19 cellular contexts compared by ENCODE assay signal in genomic region chr1:28792644-28793121, GRCh38. TPM values are rescaled to one million over a fixed set of nuclear protein-coding genes. Genes with fewer than 3 reads are reported as not detected.
DNase-seq lines count a peak whose midpoint lies in the region; ATAC-seq and TF ChIP-seq lines count a peak whose summit lies in the region.
"Had no signal": no experiment of that assay in that cellular context is flagged by ENCODE, and none has a peak within 500 bp of the region (broad histone marks: within the 10 kb centered on the region; RNA-seq: fewer than 3 reads in every experiment).

No MANE protein-coding gene starts in this region.

- no peak for TF ChIP-seq CTCF in HEK293 (tag by site-specific recombination; IDR thresholded peaks at IDR 0.05)
- TF ChIP-seq CTCF in PC-3 (conservative IDR thresholded peaks at IDR 0.05; ENCODE audit: low read depth, low read length): peak; percentile 30; the same call in 1 of the 2 replicates

- BruUV-seq in PC-3 (replicated peaks; lab: Mats Ljungman, UMichigan): no TSS peak

- H2BK15ac ChIP-seq in mesendoderm (replicated peaks; ENCODE audit: low read depth): no peak overlapping the region

- no peak overlapping the region for H3K4me2 ChIP-seq in PC-3 (ENCODE audit: low read length)
- H3K4me2 ChIP-seq in mesendoderm (ENCODE audit: low read length): no peak overlapping the region

- H2AK5ac ChIP-seq in mesendoderm (ENCODE audit: low read length): no peak overlapping the region

- H3K36me3 ChIP-seq in HEK293 (ENCODE audit: control insufficient read depth in 2 of 2, insufficient read depth in 1 of 2, low read length in 2 of 2) (no peaks in the 10 kb centered on the region), PC-3 (ENCODE audit: low read depth, low read length) (no peaks in the 10 kb centered on the region), mesendoderm (ENCODE audit: control insufficient read depth, insufficient read depth, low read length) (no peaks in the 10 kb centered on the region)
- H3K36me3 ChIP-seq: pancreas, tibial artery, WERI-Rb-1 had no signal

- no peaks in the 10 kb centered on the region for H3K79me1 ChIP-seq in mesendoderm (ENCODE audit: low read length)

- intact Hi-C loops in PC-3 (cut with micrococcal nuclease): no loop called here

- H3K27me3 ChIP-seq in PC-3 (ENCODE audit: low read length) (no peaks in the 10 kb centered on the region), mesendoderm (ENCODE audit: insufficient read depth, low read length, poor library complexity) (no peaks in the 10 kb centered on the region)
- H3K27me3 ChIP-seq: pancreas had no signal

- no peak overlapping the region for H2BK120ac ChIP-seq in mesendoderm (ENCODE audit: low read depth, low read length)

- no peak overlapping the region for H3K4ac ChIP-seq in mesendoderm (ENCODE audit: low read depth, low read length)

- H3K27ac ChIP-seq in HEK293 (ENCODE audit: extremely low read depth, low read depth, low read length) (no peak overlapping the region), PC-3 (ENCODE audit: low read length) (no peak overlapping the region), mesendoderm (ENCODE audit: low read depth, low read length) (no peak overlapping the region)
- H3K27ac ChIP-seq: pancreas, tibial artery, WERI-Rb-1 had no signal

- no peaks in the 10 kb centered on the region for H3K9me2 ChIP-seq in PC-3 (replicated peaks; ENCODE audit: low read length)

- POLR2A ChIA-PET in HEK293 (lab: Yijun Ruan, JAX) (interaction anchor here (0.5 kb wide), 1 partner anchor 144 kb away, joined by 3 read pairs; the partner anchor contains the start of gene RNU11), PC-3 (lab: Charles Lee; ENCODE audit: unreplicated experiment) (interaction anchor here (0.7 kb wide), 1 partner anchor 56 kb away, joined by 26 read pairs; the partner anchor contains the start of gene YTHDF2)

- no peaks in the 10 kb centered on the region for H3K79me2 ChIP-seq in PC-3 (ENCODE audit: low read length)
- H3K79me2 ChIP-seq in mesendoderm (ENCODE audit: control insufficient read depth, insufficient read depth, low read length): no peaks in the 10 kb centered on the region

- no peaks in the 10 kb centered on the region for H3F3A ChIP-seq in PC-3 (ENCODE audit: low read length, unreplicated experiment)

- no peak overlapping the region for H3K4me3 ChIP-seq in HEK293 (ENCODE audit: low read depth, low read length)
- no peak overlapping the region for H3K4me3 ChIP-seq in PC-3 (ENCODE audit: low read length)
- H3K4me3 ChIP-seq in mesendoderm (ENCODE audit: low read length): no peak overlapping the region
- H3K4me3 ChIP-seq: pancreas, tibial artery had no signal

- H2BK5ac ChIP-seq in mesendoderm (ENCODE audit: low read length): no peak overlapping the region

- WGBS in mesendoderm (ENCODE audit: extremely low coverage, insufficient coverage, low lambda C conversion rate): no CpG with 5 or more reads among the region's 1 CpG

- no peaks in the 10 kb centered on the region for H4K20me1 ChIP-seq in PC-3 (ENCODE audit: low read length)

- H3K9me3 ChIP-seq in HEK293 (ENCODE audit: control insufficient read depth, insufficient read depth, low read depth, low read length): no peaks in the 10 kb centered on the region
- H3K9me3 ChIP-seq in PC-3 (ENCODE audit: low read length): no peaks in the 10 kb centered on the region
- H3K9me3 ChIP-seq: pancreas, tibial artery had no signal

- CTCF ChIA-PET in HEK293 (lab: Yijun Ruan, JAX) (interaction anchor here (0.7 to 2.2 kb wide), 6 partner anchors 8 to 414 kb away, joined by 3 to 10 read pairs (median 6); no protein-coding TSS in a partner anchor), PC-3 (lab: Charles Lee) (no interaction called here)

- no peak overlapping the region for H4K8ac ChIP-seq in mesendoderm (ENCODE audit: low read depth, low read length)

- no peak overlapping the region for H3K56ac ChIP-seq in mesendoderm (ENCODE audit: low read length)

- no peak overlapping the region for H2AFZ ChIP-seq in PC-3 (ENCODE audit: low read length)

- H3K4me1 ChIP-seq in HEK293 (ENCODE audit: control insufficient read depth, insufficient read depth, low read length) (no peaks in the 10 kb centered on the region), PC-3 (ENCODE audit: insufficient read depth, low read length) (no peaks in the 10 kb centered on the region), mesendoderm (ENCODE audit: control insufficient read depth, low read depth, low read length) (no peaks in the 10 kb centered on the region)
- H3K4me1 ChIP-seq: pancreas, tibial artery had no signal

- ATAC-seq in PC-3: no peak
- ATAC-seq in GM18511 (IDR thresholded peaks at IDR 0.05; ENCODE audit: unreplicated experiment): no peak
- ATAC-seq: activated CD8-positive, alpha-beta T cell treated with anti-CD3 and anti-CD28 coated beads for 36 hours; activated T-helper 17 cell treated with anti-CD3 and anti-CD28 coated beads, Interleukin-2, amount 50 U/mL, for 72 hours; pancreas; stimulated activated effector memory CD8-positive, alpha-beta T cell treated with anti-CD3 and anti-CD28 coated beads, Interleukin-12 subunit alpha, Interleukin-12 subunit beta, amount 100 ng/mL, for 72 hours had no signal

- DNase-seq in DMS79 treated with DMSO at 0.1 percent for 48 hours (lab: John Stamatoyannopoulos, UW) (peak; percentile 29), DMS79 (lab: John Stamatoyannopoulos, UW) (no peak), PC-3 (no peak), mesendoderm (peak; percentile 45), dedifferentiated amniotic fluid mesenchymal stem cell (ENCODE audit: extremely low spot score) (no peak), NCI-H2227 treated with DMSO at 0.1 percent for 48 hours (lab: John Stamatoyannopoulos, UW) (no peak)
- DNase-seq: activated CD8-positive, alpha-beta T cell treated with anti-CD3 and anti-CD28 coated beads for 36 hours; CD4-positive, alpha-beta memory T cell; NCI-H1048; NCI-H524; pancreas; tibial artery; WERI-Rb-1 had no signal

- H3K18ac ChIP-seq in mesendoderm (ENCODE audit: low read length): no peak overlapping the region

- H3K23ac ChIP-seq in mesendoderm (ENCODE audit: low read length): no peak overlapping the region

- H3K9ac ChIP-seq in PC-3 (ENCODE audit: low read length): no peak overlapping the region
- H3K9ac ChIP-seq in mesendoderm (ENCODE audit: low read length): no peak overlapping the region

- no peak overlapping the region for H4K5ac ChIP-seq in mesendoderm (ENCODE audit: low read length)

TF ChIP-seq in HEK293, 187 proteins besides CTCF, POLR2A, EP300 and RAD21 (continues in another document):
- TF ChIP-seq KLF17 (tag by site-specific recombination; IDR thresholded peaks at IDR 0.05) (no peak), ZNF843 (tag by site-specific recombination; IDR thresholded peaks at IDR 0.05) (peak; percentile 65), ZNF274 (IDR thresholded peaks at IDR 0.05; ENCODE audit: low read length) (no peak), ZNF274 (tag by site-specific recombination; IDR thresholded peaks at IDR 0.05; ENCODE audit: borderline replicate concordance) (no peak), ZNF830 (tag by site-specific recombination; IDR thresholded peaks at IDR 0.05; ENCODE audit: low read depth) (no peak), HOXC10 (CRISPR knock-in tag; IDR thresholded peaks at IDR 0.05) (no peak), ZBTB21 (tag by site-specific recombination; IDR thresholded peaks at IDR 0.05) (0 out of 2 replicates have a peak, but pooled peaks have one; percentile 20), ZNF580 (tag by site-specific recombination; IDR thresholded peaks at IDR 0.05) (no peak), ZEB2 (tag by site-specific recombination; IDR thresholded peaks at IDR 0.05) (peak; percentile 82), ZNF670 (tag by site-specific recombination; IDR thresholded peaks at IDR 0.05; ENCODE audit: low read depth) (no peak), ZIC2 (tag by site-specific recombination; IDR thresholded peaks at IDR 0.05) (peak; percentile 26; the same call in 1 of the 2 replicates), ZFHX2 (tag by site-specific recombination; conservative IDR thresholded peaks at IDR 0.05) (no peak)
- TF ChIP-seq, protein P1, sequence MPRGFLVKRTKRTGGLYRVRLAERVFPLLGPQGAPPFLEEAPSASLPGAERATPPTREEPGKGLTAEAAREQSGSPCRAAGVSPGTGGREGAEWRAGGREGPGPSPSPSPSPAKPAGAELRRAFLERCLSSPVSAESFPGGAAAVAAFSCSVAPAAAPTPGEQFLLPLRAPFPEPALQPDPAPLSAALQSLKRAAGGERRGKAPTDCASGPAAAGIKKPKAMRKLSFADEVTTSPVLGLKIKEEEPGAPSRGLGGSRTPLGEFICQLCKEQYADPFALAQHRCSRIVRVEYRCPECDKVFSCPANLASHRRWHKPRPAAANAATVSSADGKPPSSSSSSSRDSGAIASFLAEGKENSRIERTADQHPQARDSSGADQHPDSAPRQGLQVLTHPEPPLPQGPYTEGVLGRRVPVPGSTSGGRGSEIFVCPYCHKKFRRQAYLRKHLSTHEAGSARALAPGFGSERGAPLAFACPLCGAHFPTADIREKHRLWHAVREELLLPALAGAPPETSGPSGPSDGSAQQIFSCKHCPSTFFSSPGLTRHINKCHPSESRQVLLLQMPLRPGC (tag by site-specific recombination; IDR thresholded peaks at IDR 0.05): 0 out of 2 replicates have a peak, but pooled peaks have one; percentile 34

RNA-seq across cellular contexts. Expression of gene OPRD1, which starts 19.3 kb away (rescaled TPM):
- total RNA-seq in PC-3 (2014; rRNA removed): not detected in 2 replicates
- 0.52 TPM for polyA plus RNA-seq in mesendoderm (2013, experiment 1 of 2)
- polyA plus RNA-seq in mesendoderm (2013, experiment 2 of 2): 0.50 TPM
- total RNA-seq: activated T-helper 17 cell treated with anti-CD3 and anti-CD28 coated beads, Interleukin-2, amount 50 U/mL, for 72 hours; CD4-positive, alpha-beta memory T cell; mononuclear cell had no signal
- polyA plus RNA-seq: esophagus had no signal

RNA-seq across cellular contexts. Expression of gene YTHDF2, which starts 55.9 kb away (rescaled TPM):
- 49.8 and 55.0 TPM in 2 replicates for total RNA-seq in PC-3 (2014; rRNA removed)
- polyA plus RNA-seq in mesendoderm (2013, experiment 1 of 2): 126 TPM
- 126 TPM for polyA plus RNA-seq in mesendoderm (2013, experiment 2 of 2)

Comparison
In these comparisons a context has a peak if more than half of its experiments do, and no peak if none do; other contexts are left out.
1. DNase-seq: peak in DMS79 treated with DMSO at 0.1 percent for 48 hours (single experiment) and mesendoderm (single experiment); none in DMS79 (single experiment), PC-3 (single experiment), dedifferentiated amniotic fluid mesenchymal stem cell (single experiment) and NCI-H2227 treated with DMSO at 0.1 percent for 48 hours (single experiment).